In the genomic region with DNA sequence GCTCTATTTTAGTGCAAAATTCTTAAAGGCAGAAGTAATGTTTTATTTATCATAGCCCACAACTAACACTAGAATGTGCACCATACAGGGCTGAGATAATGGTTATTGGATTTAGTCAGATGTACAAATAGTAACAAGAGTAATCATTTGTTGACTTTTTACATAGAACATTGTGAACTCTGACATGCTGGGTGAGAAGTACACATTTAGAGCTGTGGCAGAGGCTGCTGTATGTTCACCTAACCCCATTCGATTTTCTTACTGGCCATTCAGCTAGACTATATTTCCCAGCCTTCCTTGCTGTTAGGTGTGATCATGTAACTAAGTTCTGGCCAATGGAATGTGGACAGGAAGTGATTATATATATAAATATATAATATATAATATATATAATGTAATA, we compare ENCODE assay signal across 26 cellular contexts.
"Had no signal": no experiment of that assay in that cellular context is flagged by ENCODE, and none has a peak within 500 bp of the region (broad histone marks: within the 10 kb centered on the region; RNA-seq: fewer than 3 reads in every experiment).

No MANE protein-coding gene starts in this region.

- H3K27ac ChIP-seq: brain microvascular endothelial cell, coronary artery, dorsolateral prefrontal cortex had no signal

- FAIRE-seq: astrocyte, bronchial epithelial cell, frontal cortex had no signal

- H3K4me3 ChIP-seq: coronary artery, dorsolateral prefrontal cortex had no signal

- H3K36me3 ChIP-seq: brain microvascular endothelial cell had no signal

- H3K27me3 ChIP-seq: brain microvascular endothelial cell, dorsolateral prefrontal cortex had no signal

- DNase-seq: activated CD4-positive, alpha-beta T cell treated with anti-CD3 and anti-CD28 coated beads for 4 hours; activated CD4-positive, alpha-beta T cell treated with anti-CD3 and anti-CD28 coated beads, Interleukin-2, amount 50 U/mL, for 1 hour; activated CD4-positive, alpha-beta T cell treated with anti-CD3 and anti-CD28 coated beads, Interleukin-2, amount 50 U/mL, for 48 hours; activated CD4-positive, CD25-positive, alpha-beta regulatory T cell; activated CD4-positive, CD25-positive, alpha-beta regulatory T cell treated with anti-CD3 and anti-CD28 coated beads, Interleukin-2, amount 50 U/mL, for 72 hours; activated CD8-positive, alpha-beta memory T cell treated with anti-CD3 and anti-CD28 coated beads for 24 hours; activated CD8-positive, alpha-beta T cell treated with anti-CD3 and anti-CD28 coated beads for 36 hours; activated gamma-delta T cell; activated naive CD4-positive, alpha-beta T cell; activated naive CD4-positive, alpha-beta T cell treated with anti-CD3 and anti-CD28 coated beads, Interleukin-2, amount 10 ng/mL, durations not matched to agents 7 days and 5 days; activated naive CD8-positive, alpha-beta T cell treated with anti-CD3 and anti-CD28 coated beads, Interleukin-2, amount 10 ng/mL, durations not matched to agents 7 days and 5 days; activated T-cell treated with anti-CD3 and anti-CD28 coated beads, Interleukin-2, amount 50 U/mL, for 24 hours; activated T-cell treated with anti-CD3 and anti-CD28 coated beads, Interleukin-2, amount 50 U/mL, for 72 hours; brain microvascular endothelial cell; dorsolateral prefrontal cortex; effector memory CD4-positive, alpha-beta T cell; endodermal cell; foreskin fibroblast; head of caudate nucleus; T-helper 2 cell had no signal

- ATAC-seq: activated CD8-positive, alpha-beta T cell treated with anti-CD3 and anti-CD28 coated beads for 36 hours; activated naive CD4-positive, alpha-beta T cell treated with anti-CD3 and anti-CD28 coated beads, Interleukin-2, amount 50 U/mL, for 72 hours; activated T-cell treated with anti-CD3 and anti-CD28 coated beads, Interleukin-2, amount 50 U/mL, for 72 hours; esophagus mucosa had no signal
